8 cellular contexts compared by ENCODE assay signal in genomic region chr4:163556169-163556568, GRCh38.
A peak's percentile ranks its signal among the peaks of the same experiment; 100 is the strongest.
DNase-seq lines count a peak whose midpoint lies in the region; ATAC-seq and TF ChIP-seq lines count a peak whose summit lies in the region.

No MANE protein-coding gene starts in this region.

- TF ChIP-seq CTCF in CD14-positive monocyte (IDR thresholded peaks at IDR 0.05) (peak; percentile 29), brain (conservative IDR thresholded peaks at IDR 0.05) (peak; percentile 54 to 64), omental fat pad (IDR thresholded peaks at IDR 0.05) (no peak)

- H3K4me1 Mint-ChIP-seq in CD14-positive monocyte, result peaks cover 70% of the 10 kb centered on the region
- H3K4me1 Mint-ChIP-seq in brain, result no peaks in the 10 kb centered on the region
- H3K4me1 Mint-ChIP-seq in activated T-helper 1 cell treated with anti-CD3 and anti-CD28 coated beads, Interleukin-12 subunit alpha, Interleukin-12 subunit beta, Interleukin-2, Interleukin-4 antibody, amounts not matched to agents 30 ng/mL and 10 ng/mL and 1 ng/mL, durations not matched to agents 14 hours and 24 hours and 36 hours (ENCODE audit: low read depth), result peaks cover 17% of the 10 kb centered on the region
- peaks cover 16% of the 10 kb centered on the region for H3K4me1 Mint-ChIP-seq in activated T-cell treated with anti-CD3 and anti-CD28 coated beads, Interleukin-2, amount 50 U/mL, for 72 hours (ENCODE audit: low read depth)

- H3K27ac Mint-ChIP-seq in CD14-positive monocyte (peak overlapping the region in 3 of 7 donors; percentile 14 to 92 (median 25)), brain (no peak overlapping the region)
- H3K27ac Mint-ChIP-seq in activated T-helper 1 cell treated with anti-CD3 and anti-CD28 coated beads, Interleukin-12 subunit alpha, Interleukin-12 subunit beta, Interleukin-2, Interleukin-4 antibody, amounts not matched to agents 30 ng/mL and 10 ng/mL and 1 ng/mL, durations not matched to agents 14 hours and 24 hours and 36 hours, result no peak overlapping the region
- no peak overlapping the region for H3K27ac Mint-ChIP-seq in activated T-cell treated with anti-CD3 and anti-CD28 coated beads, Interleukin-2, amount 50 U/mL, for 72 hours

- H3K4me3 Mint-ChIP-seq in CD14-positive monocyte (no peak overlapping the region), brain (no peak overlapping the region)
- no peak overlapping the region for H3K4me3 Mint-ChIP-seq in activated T-helper 1 cell treated with anti-CD3 and anti-CD28 coated beads, Interleukin-12 subunit alpha, Interleukin-12 subunit beta, Interleukin-2, Interleukin-4 antibody, amounts not matched to agents 30 ng/mL and 10 ng/mL and 1 ng/mL, durations not matched to agents 14 hours and 24 hours and 36 hours
- no peak overlapping the region for H3K4me3 Mint-ChIP-seq in activated T-cell treated with anti-CD3 and anti-CD28 coated beads, Interleukin-2, amount 50 U/mL, for 72 hours

- ATAC-seq in GM21381 (IDR thresholded peaks at IDR 0.05; ENCODE audit: unreplicated experiment) (peak; percentile 34), omental fat pad (ENCODE audit: low FRiP score) (no peak)
- ATAC-seq in activated T-cell treated with anti-CD3 and anti-CD28 coated beads, Interleukin-2, amount 50 U/mL, for 72 hours (replicated peaks in 1 of 2), result no peak

- H3K27me3 Mint-ChIP-seq in CD14-positive monocyte (ENCODE audit: low read depth in 3 of 3) (peaks cover 0 to 4% (median 0%) of the 10 kb centered on the region in 3 donors), brain (no peaks in the 10 kb centered on the region)
- peaks cover 3% of the 10 kb centered on the region for H3K27me3 Mint-ChIP-seq in activated T-helper 1 cell treated with anti-CD3 and anti-CD28 coated beads, Interleukin-12 subunit alpha, Interleukin-12 subunit beta, Interleukin-2, Interleukin-4 antibody, amounts not matched to agents 30 ng/mL and 10 ng/mL and 1 ng/mL, durations not matched to agents 14 hours and 24 hours and 36 hours (ENCODE audit: insufficient read depth)
- H3K27me3 Mint-ChIP-seq in activated T-cell treated with anti-CD3 and anti-CD28 coated beads, Interleukin-2, amount 50 U/mL, for 72 hours (ENCODE audit: low read depth), result no peaks in the 10 kb centered on the region

- no peaks in the 10 kb centered on the region for H3K9me3 Mint-ChIP-seq in CD14-positive monocyte
- peaks cover 0 to 16% (median 0%) of the 10 kb centered on the region in 5 experiments for H3K9me3 Mint-ChIP-seq in brain
- H3K9me3 Mint-ChIP-seq in activated T-helper 1 cell treated with anti-CD3 and anti-CD28 coated beads, Interleukin-12 subunit alpha, Interleukin-12 subunit beta, Interleukin-2, Interleukin-4 antibody, amounts not matched to agents 30 ng/mL and 10 ng/mL and 1 ng/mL, durations not matched to agents 14 hours and 24 hours and 36 hours, result no peaks in the 10 kb centered on the region
- H3K9me3 Mint-ChIP-seq in activated T-cell treated with anti-CD3 and anti-CD28 coated beads, Interleukin-2, amount 50 U/mL, for 72 hours, result peaks cover 0 to 1% of the 10 kb centered on the region in 2 donors

- intact Hi-C loops in CD14-positive monocyte (cut with micrococcal nuclease), result loop anchor here (5.0 to 10.0 kb wide), 3 partner anchors 36 to 391 kb away; partner anchors contain the start of gene NAF1 (in 1 of the 2)
- intact Hi-C loops in activated T-helper 1 cell treated with anti-CD3 and anti-CD28 coated beads, Interleukin-12 subunit alpha, Interleukin-12 subunit beta, Interleukin-2, Interleukin-4 antibody, amounts not matched to agents 30 ng/mL and 10 ng/mL and 1 ng/mL, durations not matched to agents 14 hours and 24 hours and 36 hours (cut with micrococcal nuclease), result no loop called here

- no peak for DNase-seq in CD14-positive monocyte (ENCODE audit: low spot score)
- DNase-seq in M059J (ENCODE audit: low read depth), result peak; percentile 13
- no peak for DNase-seq in omental fat pad (ENCODE audit: low spot score)
- DNase-seq in activated T-helper 1 cell treated with anti-CD3 and anti-CD28 coated beads, Interleukin-12 subunit alpha, Interleukin-12 subunit beta, Interleukin-2, Interleukin-4 antibody, amounts not matched to agents 30 ng/mL and 10 ng/mL and 1 ng/mL, durations not matched to agents 14 hours and 24 hours and 36 hours (ENCODE audit: low spot score), result no peak
- DNase-seq in activated T-cell treated with anti-CD3 and anti-CD28 coated beads, Interleukin-2, amount 50 U/mL, for 72 hours, result no peak
- no peak for DNase-seq in T1000 (lab: John Stamatoyannopoulos, UW)

- H3K36me3 Mint-ChIP-seq in CD14-positive monocyte, result peaks cover 51 to 64% of the 10 kb centered on the region in 2 donors
- H3K36me3 Mint-ChIP-seq in brain, result peaks cover 6% of the 10 kb centered on the region
- H3K36me3 Mint-ChIP-seq in activated T-helper 1 cell treated with anti-CD3 and anti-CD28 coated beads, Interleukin-12 subunit alpha, Interleukin-12 subunit beta, Interleukin-2, Interleukin-4 antibody, amounts not matched to agents 30 ng/mL and 10 ng/mL and 1 ng/mL, durations not matched to agents 14 hours and 24 hours and 36 hours (ENCODE audit: low read depth), result no peaks in the 10 kb centered on the region
- no peaks in the 10 kb centered on the region for H3K36me3 Mint-ChIP-seq in activated T-cell treated with anti-CD3 and anti-CD28 coated beads, Interleukin-2, amount 50 U/mL, for 72 hours (ENCODE audit: insufficient read depth in 2 of 2)

Comparison
In these comparisons a context has a peak if more than half of its experiments do, and no peak if none do; other contexts are left out.
1. CTCF ChIP-seq: peak in CD14-positive monocyte (single experiment) and brain (2 of 2); none in omental fat pad (0 of 3).